Comparison of ENCODE assay signal across 8 cellular contexts in the genomic region with DNA sequence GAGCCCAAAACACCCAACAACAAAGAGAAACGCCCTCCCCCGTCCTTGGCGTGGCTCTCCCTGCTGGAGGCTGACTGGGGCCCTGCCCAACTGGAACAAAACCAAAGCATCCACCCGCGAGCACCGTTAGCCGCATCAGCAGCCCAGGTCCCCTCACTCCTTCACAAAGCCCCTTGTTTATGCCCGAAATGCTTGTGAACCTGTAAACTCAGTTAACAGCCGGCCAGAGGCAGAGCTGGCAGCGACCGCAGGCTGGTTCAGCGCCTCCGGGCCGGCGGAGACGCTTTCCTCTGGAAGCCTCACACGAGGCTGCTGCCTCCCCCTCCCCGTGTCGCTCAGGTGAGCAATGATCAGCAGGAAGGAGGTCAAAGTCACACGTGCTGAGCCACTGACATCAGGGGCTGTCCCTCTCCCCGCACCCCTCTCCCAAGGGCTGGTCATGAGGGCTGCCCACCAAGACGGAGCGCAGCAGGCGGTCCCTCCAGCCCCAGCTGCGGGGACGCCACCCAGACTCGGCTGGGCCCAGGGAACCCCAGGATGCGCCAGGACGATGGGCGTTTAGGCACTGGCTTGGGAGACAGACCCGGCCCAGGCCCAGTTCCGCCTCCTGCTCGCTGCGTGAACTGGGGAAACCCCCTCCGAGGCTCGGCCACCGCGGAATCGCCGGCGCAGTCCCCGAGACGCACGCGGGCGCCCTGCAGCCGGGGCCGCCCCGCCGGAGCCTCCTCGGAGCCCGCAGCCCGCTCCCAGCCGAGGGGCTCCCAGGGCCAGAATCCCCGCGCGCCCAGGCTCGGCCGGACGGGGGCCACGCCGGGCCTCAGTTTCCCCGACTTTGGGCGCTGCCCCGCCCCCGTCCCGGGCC. TPM values are rescaled to one million over a fixed set of nuclear protein-coding genes. Genes with fewer than 3 reads are reported as not detected.
DNase-seq lines count a peak whose midpoint lies in the region; ATAC-seq and TF ChIP-seq lines count a peak whose summit lies in the region.

No MANE protein-coding gene starts in this region.

- H3K36me3 Mint-ChIP-seq in activated CD8-positive, alpha-beta T cell treated with anti-CD3 and anti-CD28 coated beads, Interleukin-2, amount 10 ng/mL, durations not matched to agents 7 days and 5 days (ENCODE audit: low read depth): peaks cover 38% of the 10 kb centered on the region
- no peaks in the 10 kb centered on the region for H3K36me3 Mint-ChIP-seq in neural crest cell (ENCODE audit: low read depth)

- H3K27me3 ChIP-seq in esophagus muscularis mucosa: no peaks in the 10 kb centered on the region

- no peak for TF ChIP-seq POLR2A in esophagus muscularis mucosa (IDR thresholded peaks at IDR 0.05; ENCODE audit: low read depth)

- peaks cover 22 to 65% (median 62%) of the 10 kb centered on the region in 4 donors for H3K36me3 ChIP-seq in esophagus muscularis mucosa

- no peaks in the 10 kb centered on the region for H3K9me3 ChIP-seq in esophagus muscularis mucosa

- POLR2A ChIA-PET in AG04449 (lab: Yijun Ruan, JAX): no interaction called here
- POLR2A ChIA-PET in activated CD8-positive, alpha-beta T cell treated with anti-CD3 and anti-CD28 coated beads, Interleukin-2, amount 10 ng/mL, durations not matched to agents 7 days and 5 days (lab: Charles Lee): interaction anchor here (2.5 kb wide), 1 partner anchor 11 kb away, joined by 13 read pairs; a partner anchor contains a TSS

- WGBS in esophagus muscularis mucosa: 10% methylated on average over 8 of the region's 67 CpGs

- peaks cover 48% of the 10 kb centered on the region for H3K4me1 Mint-ChIP-seq in activated CD8-positive, alpha-beta T cell treated with anti-CD3 and anti-CD28 coated beads, Interleukin-2, amount 10 ng/mL, durations not matched to agents 7 days and 5 days (ENCODE audit: low read depth)
- peaks cover 8% of the 10 kb centered on the region for H3K4me1 Mint-ChIP-seq in neural crest cell

- ATAC-seq in GM19035 (IDR thresholded peaks at IDR 0.05; ENCODE audit: unreplicated experiment): peak; percentile 37
- peak; percentile 32 for ATAC-seq in activated CD8-positive, alpha-beta T cell treated with anti-CD3 and anti-CD28 coated beads, Interleukin-2, amount 10 ng/mL, durations not matched to agents 7 days and 5 days

- DNase-seq in AG04449 (ENCODE audit: low read depth, low spot score) (no peak), HuH-7 (ENCODE audit: low spot score) (peak; percentile 50), esophagus muscularis mucosa (ENCODE audit: extremely low spot score) (no peak), neural crest cell (ENCODE audit: low read depth, low spot score) (peak; percentile 6), NCI-H1694 (lab: John Stamatoyannopoulos, UW) (no peak), NCI-H1092 treated with DMSO at 0.1 percent for 48 hours (lab: John Stamatoyannopoulos, UW) (no peak)
- peak; percentile 43 for DNase-seq in activated CD8-positive, alpha-beta T cell treated with anti-CD3 and anti-CD28 coated beads, Interleukin-2, amount 10 ng/mL, durations not matched to agents 7 days and 5 days

- peak overlapping the region; percentile 50 to 74 (median 62) for H3K27ac ChIP-seq in esophagus muscularis mucosa (replicated peaks in 1 of 4)

- H3K4me1 ChIP-seq in esophagus muscularis mucosa: peaks cover 18 to 25% (median 24%) of the 10 kb centered on the region in 4 donors

- H3K4me3 Mint-ChIP-seq in activated CD8-positive, alpha-beta T cell treated with anti-CD3 and anti-CD28 coated beads, Interleukin-2, amount 10 ng/mL, durations not matched to agents 7 days and 5 days: peak overlapping the region; percentile 83
- peak overlapping the region; percentile 91 for H3K4me3 Mint-ChIP-seq in neural crest cell

- intact Hi-C loops in esophagus muscularis mucosa (cut with DNase I): loop anchor here (5.0 kb wide), 1 partner anchor 62 kb away; no protein-coding TSS in a partner anchor

- H3K4me3 ChIP-seq in AG04449 (ENCODE audit: low read depth, low read length) (peak overlapping the region; percentile 83), esophagus muscularis mucosa (peak overlapping the region; percentile 80 to 100 (median 88))

- no peaks in the 10 kb centered on the region for H3K27me3 Mint-ChIP-seq in activated CD8-positive, alpha-beta T cell treated with anti-CD3 and anti-CD28 coated beads, Interleukin-2, amount 10 ng/mL, durations not matched to agents 7 days and 5 days (ENCODE audit: low read depth)
- no peaks in the 10 kb centered on the region for H3K27me3 Mint-ChIP-seq in neural crest cell (ENCODE audit: low read depth)

- CTCF ChIA-PET in AG04449 (lab: Yijun Ruan, JAX): interaction anchor here (1.6 to 9.7 kb wide), 9 partner anchors 7 to 87 kb away, joined by 5 to 142 read pairs (median 26); a partner anchor contains a TSS
- CTCF ChIA-PET in activated CD8-positive, alpha-beta T cell treated with anti-CD3 and anti-CD28 coated beads, Interleukin-2, amount 10 ng/mL, durations not matched to agents 7 days and 5 days (lab: Charles Lee): interaction anchor here (1.0 to 1.8 kb wide), 4 partner anchors 10 to 86 kb away, joined by 3 to 4 read pairs (median 4); no protein-coding TSS in a partner anchor

- peak overlapping the region; percentile 77 for H3K27ac Mint-ChIP-seq in activated CD8-positive, alpha-beta T cell treated with anti-CD3 and anti-CD28 coated beads, Interleukin-2, amount 10 ng/mL, durations not matched to agents 7 days and 5 days
- H3K27ac Mint-ChIP-seq in neural crest cell (ENCODE audit: unreplicated experiment): peak overlapping the region; percentile 87

- H3K9me3 Mint-ChIP-seq in activated CD8-positive, alpha-beta T cell treated with anti-CD3 and anti-CD28 coated beads, Interleukin-2, amount 10 ng/mL, durations not matched to agents 7 days and 5 days (ENCODE audit: insufficient read depth): no peaks in the 10 kb centered on the region
- H3K9me3 Mint-ChIP-seq in neural crest cell: no peaks in the 10 kb centered on the region

- no peak for TF ChIP-seq EP300 in esophagus muscularis mucosa (IDR thresholded peaks at IDR 0.05)

- TF ChIP-seq CTCF in AG04449 (IDR thresholded peaks at IDR 0.05; ENCODE audit: insufficient read depth, low read length, missing control alignments) (no peak), esophagus muscularis mucosa (IDR thresholded peaks at IDR 0.05) (no peak), neural crest cell (conservative IDR thresholded peaks at IDR 0.05) (no peak)

RNA-seq across cellular contexts. Expression of a gene that starts 0.6 kb away (rescaled TPM):
- 1 to 10 TPM; 9.5 to 9.6 TPM for total RNA-seq in activated CD8-positive, alpha-beta T cell treated with anti-CD3 and anti-CD28 coated beads, Interleukin-2, amount 10 ng/mL, durations not matched to agents 7 days and 5 days
- total RNA-seq in esophagus muscularis mucosa (1 to 10 TPM; 3.3 to 8.4 (median 4.9) TPM), neural crest cell (18.2 and 19.0 TPM in 2 replicates)

RNA-seq across cellular contexts. Expression of a gene that starts 11.0 kb away (rescaled TPM):
- total RNA-seq in activated CD8-positive, alpha-beta T cell treated with anti-CD3 and anti-CD28 coated beads, Interleukin-2, amount 10 ng/mL, durations not matched to agents 7 days and 5 days: 10 to 100 TPM; 52.8 to 54.3 TPM
- 10 to 100 TPM; 26.2 to 44.8 (median 37.6) TPM for total RNA-seq in esophagus muscularis mucosa
- 84.1 and 89.3 TPM in 2 replicates for total RNA-seq in neural crest cell

RNA-seq across cellular contexts. Expression of a gene that starts 11.1 kb away (rescaled TPM):
- total RNA-seq in activated CD8-positive, alpha-beta T cell treated with anti-CD3 and anti-CD28 coated beads, Interleukin-2, amount 10 ng/mL, durations not matched to agents 7 days and 5 days: 10 to 100 TPM; 56.5 to 57.5 TPM
- total RNA-seq in esophagus muscularis mucosa (10 to 100 TPM; 22.8 to 43.9 (median 35.0) TPM), neural crest cell (82.1 and 86.6 TPM in 2 replicates)

RNA-seq across cellular contexts. Expression of a gene that starts 25.9 kb away (rescaled TPM):
- total RNA-seq in activated CD8-positive, alpha-beta T cell treated with anti-CD3 and anti-CD28 coated beads, Interleukin-2, amount 10 ng/mL, durations not matched to agents 7 days and 5 days: 1 to 10 TPM; 1.3 to 1.4 TPM
- total RNA-seq in esophagus muscularis mucosa (1 to 10 TPM; 1.2 to 4.2 (median 1.9) TPM), neural crest cell (1.3 and 1.4 TPM in 2 replicates)

RNA-seq across cellular contexts. Expression of a gene that starts 35.9 kb away (rescaled TPM):
- 10 to 100 TPM; 20.4 to 21.6 TPM for total RNA-seq in activated CD8-positive, alpha-beta T cell treated with anti-CD3 and anti-CD28 coated beads, Interleukin-2, amount 10 ng/mL, durations not matched to agents 7 days and 5 days
- total RNA-seq in esophagus muscularis mucosa (10 to 100 TPM; 29.5 to 41.3 (median 35.8) TPM), neural crest cell (21.3 and 21.7 TPM in 2 replicates)

Comparison
In these comparisons a context has a peak if more than half of its experiments do, and no peak if none do; other contexts are left out.
1. DNase-seq: peak in HuH-7 (single experiment), activated CD8-positive, alpha-beta T cell treated with anti-CD3 and anti-CD28 coated beads, Interleukin-2, amount 10 ng/mL, durations not matched to agents 7 days and 5 days (single experiment) and neural crest cell (single experiment); none in AG04449 (single experiment), esophagus muscularis mucosa (single experiment), NCI-H1694 (single experiment) and NCI-H1092 treated with DMSO at 0.1 percent for 48 hours (single experiment).